ENCODE assay signal across 8 cellular contexts in the genomic region with DNA sequence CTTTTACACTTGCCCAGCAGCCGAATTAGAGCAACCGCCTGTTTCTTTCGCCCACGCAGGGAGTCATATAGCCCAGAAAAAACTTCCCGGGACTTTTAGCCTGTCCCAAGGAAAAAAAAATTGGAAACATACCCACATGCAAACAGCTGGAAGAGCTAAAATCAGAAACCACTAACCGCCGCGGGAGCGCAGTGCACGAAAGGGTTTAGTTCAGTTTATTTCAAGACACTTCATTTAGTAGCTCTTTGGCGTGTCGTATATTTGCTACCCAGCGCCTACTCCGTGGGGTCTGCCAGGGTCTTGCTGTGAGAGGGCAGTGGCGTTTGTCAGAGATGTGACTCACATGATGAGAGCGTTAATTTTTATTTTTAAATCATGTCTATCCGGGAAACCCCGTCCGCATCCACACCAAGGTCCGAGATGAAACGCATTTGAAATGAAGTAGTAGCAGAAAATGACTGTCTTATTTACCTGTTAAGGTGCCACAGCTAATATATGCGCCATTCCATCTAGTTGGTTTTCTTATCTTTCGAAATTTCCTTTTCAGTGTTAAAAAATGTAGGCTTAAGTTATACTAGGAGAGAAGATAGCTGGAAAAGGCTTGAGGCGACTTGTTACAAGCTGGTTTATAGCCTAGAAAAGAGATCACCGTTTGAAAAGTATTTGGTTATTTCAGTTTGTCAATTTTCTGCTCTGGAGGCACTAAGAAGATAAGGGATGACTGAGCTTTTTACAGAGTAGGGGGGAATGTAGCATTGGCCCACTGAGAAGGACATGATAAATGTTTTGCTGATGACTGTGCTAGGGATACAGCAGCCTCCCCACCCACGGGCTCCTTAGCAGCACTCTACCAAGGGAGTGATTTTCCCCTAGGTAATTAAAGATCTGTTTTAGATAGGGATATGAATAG. TPM values are rescaled to one million over a fixed set of nuclear protein-coding genes. Genes with fewer than 3 reads are reported as not detected.
DNase-seq lines count a peak whose midpoint lies in the region; ATAC-seq and TF ChIP-seq lines count a peak whose summit lies in the region.

No MANE protein-coding gene starts in this region.

- no peak for TF ChIP-seq CTCF in heart right ventricle (IDR thresholded peaks at IDR 0.05)
- TF ChIP-seq CTCF in Peyer's patch (IDR thresholded peaks at IDR 0.05) = no peak

- WGBS in heart right ventricle, 2 donors = 11% methylated on average over 26 of the region's 26 CpGs

- peak in 3 of 8 donors; percentile 19 to 33 (median 32) for ATAC-seq in heart right ventricle
- no peak for ATAC-seq in effector memory CD8-positive, alpha-beta T cell (replicated peaks)
- ATAC-seq in GM18867 (IDR thresholded peaks at IDR 0.05; ENCODE audit: unreplicated experiment) = no peak
- no peak for ATAC-seq in HG03571 (IDR thresholded peaks at IDR 0.05; ENCODE audit: unreplicated experiment)
- no peak for ATAC-seq in GM19463 (IDR thresholded peaks at IDR 0.05; ENCODE audit: unreplicated experiment)

- peaks cover 5 to 13% of the 10 kb centered on the region in 2 donors for H3K4me1 Mint-ChIP-seq in effector memory CD8-positive, alpha-beta T cell (ENCODE audit: low read depth in 2 of 2)

- peaks cover 0 to 6% (median 0%) of the 10 kb centered on the region in 9 donors for H3K36me3 ChIP-seq in heart right ventricle
- H3K36me3 ChIP-seq in Peyer's patch = peaks cover 0 to 19% (median 0%) of the 10 kb centered on the region in 3 donors

- H3K36me3 Mint-ChIP-seq in effector memory CD8-positive, alpha-beta T cell (ENCODE audit: insufficient read depth) = peaks cover 7% of the 10 kb centered on the region

- no peak for TF ChIP-seq POLR2A in Peyer's patch (IDR thresholded peaks at IDR 0.05)

- H3K27me3 Mint-ChIP-seq in effector memory CD8-positive, alpha-beta T cell = peaks cover 26 to 41% of the 10 kb centered on the region in 2 donors

- H3K27ac ChIP-seq in heart right ventricle (peak overlapping the region in 8 of 10 donors; percentile 7 to 65 (median 46)), Peyer's patch (peak overlapping the region in 3 of 4 donors; percentile 73 to 91 (median 83))

- peak overlapping the region in 1 of 2 donors; percentile 31 for H3K27ac Mint-ChIP-seq in effector memory CD8-positive, alpha-beta T cell

- no peaks in the 10 kb centered on the region for H3K9me3 Mint-ChIP-seq in effector memory CD8-positive, alpha-beta T cell

- H3K9me3 ChIP-seq in heart right ventricle (no peaks in the 10 kb centered on the region), Peyer's patch (no peaks in the 10 kb centered on the region)

- intact Hi-C loops in heart right ventricle (cut with DNase I) = no loop called here
- intact Hi-C loops in cardiac septum (cut with DNase I) = loop anchor here (10.0 kb wide), 1 partner anchor 644 kb away; no protein-coding TSS in a partner anchor

- H3K4me3 Mint-ChIP-seq in effector memory CD8-positive, alpha-beta T cell = peak overlapping the region; percentile 62 to 70

- peaks cover 0 to 24% (median 14%) of the 10 kb centered on the region in 9 donors for H3K4me1 ChIP-seq in heart right ventricle
- peaks cover 0 to 9% (median 0%) of the 10 kb centered on the region in 4 donors for H3K4me1 ChIP-seq in Peyer's patch

- DNase-seq in heart right ventricle (peak; percentile 14 to 31), cardiac septum (ENCODE audit: low spot score) (no peak), Peyer's patch (no peak), myocyte (ENCODE audit: low read depth) (peak; percentile 98)
- no peak for DNase-seq in effector memory CD8-positive, alpha-beta T cell

- H3K27me3 ChIP-seq in heart right ventricle (peaks cover 0 to 39% (median 25%) of the 10 kb centered on the region in 7 donors), Peyer's patch (no peaks in the 10 kb centered on the region)

- peak overlapping the region; percentile 47 to 91 (median 79) for H3K4me3 ChIP-seq in heart right ventricle
- H3K4me3 ChIP-seq in Peyer's patch = peak overlapping the region; percentile 60 to 86 (median 66)

RNA-seq across cellular contexts. Expression of gene KLF5, which starts 1.7 kb away (rescaled TPM):
- total RNA-seq in heart right ventricle (1 to 10 TPM in 9 of 10 donors, under 1 TPM in 1; 0.83 to 4.7 (median 3.1) TPM), cardiac septum (11.3 TPM), Peyer's patch (100 to 1,000 TPM in 3 of 4 donors, 10 to 100 TPM in 1; 70.1 to 250 (median 209) TPM), myocyte (73.9 and 121 TPM in 2 replicates)
- 1 to 10 TPM in 1 of 2 donors, under 1 TPM in 1; 0.90 to 2.9 TPM for polyA plus RNA-seq in heart right ventricle
- polyA plus RNA-seq in myocyte (2012) = 58.0 TPM

Comparison
In these comparisons a context has a peak if more than half of its experiments do, and no peak if none do; other contexts are left out.
1. DNase-seq: peak in heart right ventricle (2 of 2) and myocyte (single experiment); none in cardiac septum (single experiment), Peyer's patch (0 of 3) and effector memory CD8-positive, alpha-beta T cell (0 of 3).